ENCODE assay signal across 14 cellular contexts in the genomic region with DNA sequence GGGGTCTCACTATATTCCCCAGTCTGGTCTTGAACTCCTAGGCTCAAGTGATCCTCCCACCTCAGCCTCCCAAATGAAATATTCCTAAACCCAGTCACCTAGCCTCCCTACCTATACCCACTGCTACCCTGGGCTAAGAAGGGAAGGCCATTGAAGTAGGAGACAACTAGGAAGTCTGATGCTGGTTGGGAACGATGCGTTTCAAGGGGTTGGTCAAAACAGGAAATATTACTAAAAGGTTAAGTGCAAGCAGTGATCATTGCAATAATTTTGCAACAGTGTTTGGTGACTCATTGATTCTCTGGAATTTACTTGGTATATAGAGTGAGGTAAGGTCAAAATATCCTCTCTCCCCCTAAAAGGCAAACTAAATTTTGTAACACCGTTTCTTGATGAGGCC. TPM values are rescaled to one million over a fixed set of nuclear protein-coding genes. Genes with fewer than 3 reads are reported as not detected.
DNase-seq lines count a peak whose midpoint lies in the region; ATAC-seq and TF ChIP-seq lines count a peak whose summit lies in the region.
"Had no signal": no experiment of that assay in that cellular context is flagged by ENCODE, and none has a peak within 500 bp of the region (broad histone marks: within the 10 kb centered on the region; RNA-seq: fewer than 3 reads in every experiment).

No MANE protein-coding gene starts in this region.

- H3K4me3 ChIP-seq in brain microvascular endothelial cell (ENCODE audit: low read depth, low read length) (no peak overlapping the region), skeletal muscle cell (ENCODE audit: low read depth, low read length) (no peak overlapping the region), left ventricle myocardium inferior (no peak overlapping the region)
- H3K4me3 ChIP-seq: colonic mucosa, testis had no signal

- H3K9me3 ChIP-seq in left ventricle myocardium inferior (replicated peaks) = peaks cover 25% of the 10 kb centered on the region
- H3K9me3 ChIP-seq: testis had no signal

- peak; percentile 2 for DNase-seq in NCI-H1694 treated with DMSO at 0.1 percent for 48 hours (lab: John Stamatoyannopoulos, UW)
- DNase-seq in NCI-H1694 (lab: John Stamatoyannopoulos, UW) = no peak
- peak; percentile 84 for DNase-seq in NOMO-1 treated with DMSO at 0.1 percent for 48 hours (lab: John Stamatoyannopoulos, UW; ENCODE audit: unreplicated experiment)
- DNase-seq in brain microvascular endothelial cell = peak; percentile 9
- peak; percentile 57 for DNase-seq in skeletal muscle cell (ENCODE audit: low read depth)
- DNase-seq in left ventricle myocardium inferior = no peak
- DNase-seq: colonic mucosa; naive B cell; SHP77; stimulated activated CD4-positive, alpha-beta T cell treated with anti-CD3 and anti-CD28 coated beads, Interleukin-1b, Interleukin-23, amount 100 ng/mL, for 48 hours; testis had no signal

- H3K27ac ChIP-seq in brain microvascular endothelial cell (no peak overlapping the region), left ventricle myocardium inferior (replicated peaks) (no peak overlapping the region)
- H3K27ac ChIP-seq: 22Rv1, colonic mucosa had no signal

- H3K27me3 ChIP-seq in brain microvascular endothelial cell (replicated peaks) = no peaks in the 10 kb centered on the region
- no peaks in the 10 kb centered on the region for H3K27me3 ChIP-seq in left ventricle myocardium inferior (ENCODE audit: low read depth)
- H3K27me3 ChIP-seq: colonic mucosa, testis had no signal

- no peak for ATAC-seq in HG03469 (IDR thresholded peaks at IDR 0.05; ENCODE audit: unreplicated experiment)
- ATAC-seq in GM19023 (IDR thresholded peaks at IDR 0.05; ENCODE audit: unreplicated experiment) = no peak

- H3K4me1 ChIP-seq in left ventricle myocardium inferior = peaks cover 10% of the 10 kb centered on the region

- in situ Hi-C loops in brain microvascular endothelial cell (cut with HindIII; ENCODE audit: low pct_ligation_motif_present, low sequenced_read_pairs) = no loop called here

- no peak for TF ChIP-seq CTCF in brain microvascular endothelial cell (IDR thresholded peaks at IDR 0.05; ENCODE audit: low read depth, low read length, missing control alignments)
- no peak for TF ChIP-seq CTCF in left ventricle myocardium inferior (IDR thresholded peaks at IDR 0.05; ENCODE audit: borderline replicate concordance)

- intact Hi-C loops in left ventricle myocardium inferior (cut with micrococcal nuclease) = no loop called here

- H3K36me3 ChIP-seq in brain microvascular endothelial cell (replicated peaks) (no peaks in the 10 kb centered on the region), left ventricle myocardium inferior (no peaks in the 10 kb centered on the region)
- H3K36me3 ChIP-seq: colonic mucosa had no signal

RNA-seq across cellular contexts. Expression of a gene that starts 4.6 kb away (rescaled TPM):
- 1,000 TPM for total RNA-seq in left ventricle myocardium inferior

RNA-seq across cellular contexts. Expression of a gene that starts 7.5 kb away (rescaled TPM):
- not detected for total RNA-seq in left ventricle myocardium inferior

RNA-seq across cellular contexts. Expression of a gene that starts 18.9 kb away (rescaled TPM):
- total RNA-seq in left ventricle myocardium inferior = 24.4 TPM

RNA-seq across cellular contexts. Expression of a gene that starts 21.2 kb away (rescaled TPM):
- 12.9 TPM for total RNA-seq in left ventricle myocardium inferior

RNA-seq across cellular contexts. Expression of a gene that starts 48.6 kb away (rescaled TPM):
- total RNA-seq in left ventricle myocardium inferior = 0.14 TPM

Comparison
In these comparisons a context has a peak if more than half of its experiments do, and no peak if none do; other contexts are left out.
1. DNase-seq: peak in NCI-H1694 treated with DMSO at 0.1 percent for 48 hours (single experiment), NOMO-1 treated with DMSO at 0.1 percent for 48 hours (single experiment), brain microvascular endothelial cell (single experiment) and skeletal muscle cell (single experiment); none in NCI-H1694 (single experiment) and left ventricle myocardium inferior (single experiment).